16 cellular contexts compared by ENCODE assay signal in genomic region chr6:107129370-107129925, GRCh38. TPM values are rescaled to one million over a fixed set of nuclear protein-coding genes. Genes with fewer than 3 reads are reported as not detected.
DNase-seq lines count a peak whose midpoint lies in the region; ATAC-seq and TF ChIP-seq lines count a peak whose summit lies in the region.
"Had no signal": no experiment of that assay in that cellular context is flagged by ENCODE, and none has a peak within 500 bp of the region (broad histone marks: within the 10 kb centered on the region; RNA-seq: fewer than 3 reads in every experiment).

No MANE protein-coding gene starts in this region.

- no peaks in the 10 kb centered on the region for H3K36me3 ChIP-seq in HEK293 (ENCODE audit: control insufficient read depth in 2 of 2, insufficient read depth in 1 of 2, low read length in 2 of 2)
- H3K36me3 ChIP-seq: adrenal gland had no signal

- no peak overlapping the region for H3K4me3 Mint-ChIP-seq in WTC11
- H3K4me3 Mint-ChIP-seq: activated T-helper 17 cell treated with anti-CD3 and anti-CD28 coated beads, Interleukin-2, amount 50 U/mL, for 72 hours had no signal

- H3K36me3 Mint-ChIP-seq in WTC11: no peaks in the 10 kb centered on the region

- POLR2A ChIA-PET in HEK293 (lab: Yijun Ruan, JAX) (no interaction called here), WTC11 (lab: Charles Lee) (no interaction called here)

- ATAC-seq in WTC11 (peak; percentile 7; the same call in 1 of the 2 replicates), left colon (peak; percentile 83)
- ATAC-seq: activated T-helper 17 cell treated with anti-CD3 and anti-CD28 coated beads, Interleukin-2, amount 50 U/mL, for 72 hours had no signal

- no peak overlapping the region for H3K27ac ChIP-seq in HEK293 (ENCODE audit: extremely low read depth, low read depth, low read length)
- H3K27ac ChIP-seq: adrenal gland had no signal

- H3K4me1 ChIP-seq in HEK293 (ENCODE audit: control insufficient read depth, insufficient read depth, low read length): no peaks in the 10 kb centered on the region
- H3K4me1 ChIP-seq: adrenal gland had no signal

- H3K9me3 Mint-ChIP-seq in WTC11: no peaks in the 10 kb centered on the region
- H3K9me3 Mint-ChIP-seq: activated T-helper 17 cell treated with anti-CD3 and anti-CD28 coated beads, Interleukin-2, amount 50 U/mL, for 72 hours had no signal

- H3K27ac Mint-ChIP-seq in WTC11: peak overlapping the region; percentile 62
- H3K27ac Mint-ChIP-seq: activated T-helper 17 cell treated with anti-CD3 and anti-CD28 coated beads, Interleukin-2, amount 50 U/mL, for 72 hours had no signal

- peaks cover 45% of the 10 kb centered on the region for H3K4me1 Mint-ChIP-seq in WTC11
- H3K4me1 Mint-ChIP-seq: activated T-helper 17 cell treated with anti-CD3 and anti-CD28 coated beads, Interleukin-2, amount 50 U/mL, for 72 hours had no signal

- TF ChIP-seq CTCF in HEK293 (tag by site-specific recombination; IDR thresholded peaks at IDR 0.05) (no peak), WTC11 (IDR thresholded peaks at IDR 0.05) (no peak), GM13976 (IDR thresholded peaks at IDR 0.05; ENCODE audit: borderline replicate concordance, control extremely low read depth, extremely low read depth, insufficient read depth, missing control alignments) (no peak)

- CTCF ChIA-PET in HEK293 (lab: Yijun Ruan, JAX): interaction anchor here (0.5 to 2.1 kb wide), 7 partner anchors 12 to 720 kb away, joined by 3 to 8 read pairs (median 5); partner anchors contain the start of gene BEND3
- CTCF ChIA-PET in WTC11 (lab: Charles Lee): interaction anchor here (0.5 to 2.0 kb wide), 5 partner anchors 16 to 1698 kb away, joined by 3 to 7 read pairs (median 3); partner anchors contain the start of gene MTRES1

- H3K27me3 Mint-ChIP-seq in WTC11 (ENCODE audit: low read depth): no peaks in the 10 kb centered on the region
- H3K27me3 Mint-ChIP-seq: activated T-helper 17 cell treated with anti-CD3 and anti-CD28 coated beads, Interleukin-2, amount 50 U/mL, for 72 hours had no signal

- intact Hi-C loops in left colon (cut with DNase I, micrococcal nuclease) (no loop called here), posterior cingulate gyrus (cut with DNase I) (no loop called here)

- no peaks in the 10 kb centered on the region for H3K9me3 ChIP-seq in HEK293 (ENCODE audit: control insufficient read depth, insufficient read depth, low read depth, low read length)
- H3K9me3 ChIP-seq: adrenal gland had no signal

- DNase-seq in DMS53 (lab: John Stamatoyannopoulos, UW) (peak; percentile 37), WTC11 (ENCODE audit: low spot score) (no peak), left colon (peak in 1 of 2 donors; percentile 29), NCI-H2107 treated with DMSO at 0.1 percent for 48 hours (lab: John Stamatoyannopoulos, UW; ENCODE audit: unreplicated experiment) (no peak), GM13976 (ENCODE audit: low spot score) (no peak), posterior cingulate gyrus (no peak)
- DNase-seq in stimulated activated CD4-positive, alpha-beta T cell treated with anti-CD3 and anti-CD28 coated beads, Interleukin-12 subunit alpha, Interleukin-12 subunit beta, amount 100 ng/mL, for 4 hours: no peak
- DNase-seq: hippocampal formation, KG1, kidney glomerular epithelial cell, NCI-H1092, NCI-H226, SIG-M5 had no signal

- in situ Hi-C loops in GM13976 (cut with MboI; ENCODE audit: low sequenced_read_pairs, unreplicated experiment): no loop called here

- no peak overlapping the region for H3K4me3 ChIP-seq in HEK293 (ENCODE audit: low read depth, low read length)
- H3K4me3 ChIP-seq: adrenal gland had no signal

TF ChIP-seq in HEK293, 187 proteins besides CTCF, POLR2A, EP300 and RAD21:
- no peak for TF ChIP-seq ZNF707 (tag by site-specific recombination; IDR thresholded peaks at IDR 0.05)
- peak; percentile 66; the same call in 1 of the 2 replicates for TF ChIP-seq SCRT2 (tag by site-specific recombination; IDR thresholded peaks at IDR 0.05)
- TF ChIP-seq ZNF366 (tag by site-specific recombination; conservative IDR thresholded peaks at IDR 0.05): no peak
- TF ChIP-seq PRDM10 (tag by site-specific recombination; IDR thresholded peaks at IDR 0.05): no peak
- no peak for TF ChIP-seq ZNF624 (tag by site-specific recombination; IDR thresholded peaks at IDR 0.05)
- no peak for TF ChIP-seq ZNF645 (tag by site-specific recombination; IDR thresholded peaks at IDR 0.05)
- TF ChIP-seq TRIM28 (IDR thresholded peaks at IDR 0.05; ENCODE audit: borderline replicate concordance, low read length): no peak

TF ChIP-seq in WTC11, 78 proteins besides CTCF, POLR2A, EP300 and RAD21:
- TF ChIP-seq ZNF423 (CRISPR knock-in tag; IDR thresholded peaks at IDR 0.05) (no peak), PRRX2 (CRISPR knock-in tag; IDR thresholded peaks at IDR 0.05) (no peak), NR1H2 (CRISPR knock-in tag; IDR thresholded peaks at IDR 0.05) (no peak), GRHL2 (CRISPR knock-in tag; IDR thresholded peaks at IDR 0.05; ENCODE audit: insufficient replicate concordance, severe bottlenecking) (no peak), AFF4 (CRISPR knock-in tag; IDR thresholded peaks at IDR 0.05; ENCODE audit: borderline replicate concordance) (no peak), ZNF121 (CRISPR knock-in tag; IDR thresholded peaks at IDR 0.05) (no peak), ZNF512 (CRISPR knock-in tag; IDR thresholded peaks at IDR 0.05; ENCODE audit: borderline replicate concordance) (no peak), ELF4 (CRISPR knock-in tag; IDR thresholded peaks at IDR 0.05; ENCODE audit: low read depth) (no peak), FOXP4 (CRISPR knock-in tag; IDR thresholded peaks at IDR 0.05) (no peak), NR2C2 (CRISPR knock-in tag; IDR thresholded peaks at IDR 0.05) (no peak), CDX4 (CRISPR knock-in tag; IDR thresholded peaks at IDR 0.05; ENCODE audit: borderline replicate concordance) (no peak), NFATC4 (CRISPR knock-in tag; IDR thresholded peaks at IDR 0.05) (no peak), ZNF671 (CRISPR knock-in tag; IDR thresholded peaks at IDR 0.05) (no peak)

RNA-seq across cellular contexts. Expression of gene BEND3, which starts 14.1 kb away (rescaled TPM):
- total RNA-seq in WTC11 (2021) (25.4 to 33.8 TPM (median 33.3 TPM) in 3 replicates), left colon (1 to 10 TPM; 5.6 to 8.3 TPM)
